Comparison of ENCODE assay signal across 8 cellular contexts in genomic region chr17:32877164-32877764, GRCh38. TPM values are rescaled to one million over a fixed set of nuclear protein-coding genes. Genes with fewer than 3 reads are reported as not detected.
DNase-seq lines count a peak whose midpoint lies in the region; ATAC-seq and TF ChIP-seq lines count a peak whose summit lies in the region.

No MANE protein-coding gene starts in this region.

- H3K27ac Mint-ChIP-seq in activated T-cell treated with anti-CD3 and anti-CD28 coated beads, Interleukin-2, amount 50 U/mL, for 24 hours, result peak overlapping the region; percentile 79

- DNase-seq in D341Med (ENCODE audit: low spot score) (peak; percentile 100), HuH-7 (ENCODE audit: low spot score) (peak; percentile 83), PC-3 (peak; percentile 86), esophagus squamous epithelium (lab: John Stamatoyannopoulos, UW) (peak; percentile 43), myocyte (ENCODE audit: low read depth) (peak; percentile 91)
- DNase-seq in activated T-cell treated with anti-CD3 and anti-CD28 coated beads, Interleukin-2, amount 50 U/mL, for 24 hours, result peak; percentile 97
- DNase-seq in stimulated activated CD8-positive, alpha-beta memory T cell treated with anti-CD3 and anti-CD28 coated beads, Interleukin-7, amount 100 ng/mL, for 1 hour (ENCODE audit: low read depth in 2 of 2), result peak; percentile 78 to 82

- peak overlapping the region; percentile 49 for H3K9ac ChIP-seq in PC-3 (ENCODE audit: low read length)

- 0% methylated on average over 8 of the region's 44 CpGs for WGBS in esophagus squamous epithelium, 2 donors

- H3K27ac ChIP-seq in PC-3 (ENCODE audit: low read length) (no peak overlapping the region), esophagus squamous epithelium (peak overlapping the region; percentile 92 to 100 (median 99))

- H3K4me1 ChIP-seq in PC-3 (ENCODE audit: insufficient read depth, low read length) (peaks cover 16% of the 10 kb centered on the region), esophagus squamous epithelium (peaks cover 7 to 40% (median 13%) of the 10 kb centered on the region in 3 donors)

- H3K27me3 ChIP-seq in PC-3 (ENCODE audit: low read length), result no peaks in the 10 kb centered on the region
- H3K27me3 ChIP-seq in esophagus squamous epithelium, result no peaks in the 10 kb centered on the region

- peaks cover 31% of the 10 kb centered on the region for H3K4me1 Mint-ChIP-seq in activated T-cell treated with anti-CD3 and anti-CD28 coated beads, Interleukin-2, amount 50 U/mL, for 24 hours (ENCODE audit: low read depth)

- no peak for TF ChIP-seq POLR2A in esophagus squamous epithelium (IDR thresholded peaks at IDR 0.05)

- peak overlapping the region; percentile 72 for H3K4me3 Mint-ChIP-seq in activated T-cell treated with anti-CD3 and anti-CD28 coated beads, Interleukin-2, amount 50 U/mL, for 24 hours

- no peaks in the 10 kb centered on the region for H3F3A ChIP-seq in PC-3 (ENCODE audit: low read length, unreplicated experiment)

- TF ChIP-seq CTCF in PC-3 (conservative IDR thresholded peaks at IDR 0.05; ENCODE audit: low read depth, low read length) (peak; percentile 57), esophagus squamous epithelium (IDR thresholded peaks at IDR 0.05) (peak; percentile 66 to 100 (median 98))

- intact Hi-C loops in PC-3 (cut with micrococcal nuclease) (loop anchor here (1.0 to 2.0 kb wide), 5 partner anchors 33 to 94 kb away; no protein-coding TSS in a partner anchor), esophagus squamous epithelium (cut with DNase I) (no loop called here)

- POLR2A ChIA-PET in PC-3 (lab: Charles Lee; ENCODE audit: unreplicated experiment), result interaction anchor here (0.7 to 1.1 kb wide), 3 partner anchors 35 to 99 kb away, joined by 3 to 4 read pairs (median 3); no protein-coding TSS in a partner anchor

- ATAC-seq in GM21526 (IDR thresholded peaks at IDR 0.05; ENCODE audit: low FRiP score, unreplicated experiment) (peak; percentile 78), PC-3 (peak; percentile 93)

- H4K20me1 ChIP-seq in PC-3 (ENCODE audit: low read length), result no peaks in the 10 kb centered on the region

- H2AFZ ChIP-seq in PC-3 (ENCODE audit: low read length), result peak overlapping the region; percentile 99

- no peaks in the 10 kb centered on the region for H3K36me3 ChIP-seq in PC-3 (ENCODE audit: low read depth, low read length)
- no peaks in the 10 kb centered on the region for H3K36me3 ChIP-seq in esophagus squamous epithelium

- H3K9me3 Mint-ChIP-seq in activated T-cell treated with anti-CD3 and anti-CD28 coated beads, Interleukin-2, amount 50 U/mL, for 24 hours, result no peaks in the 10 kb centered on the region

- H3K9me3 ChIP-seq in PC-3 (ENCODE audit: low read length) (no peaks in the 10 kb centered on the region), esophagus squamous epithelium (no peaks in the 10 kb centered on the region)

- peaks cover 5% of the 10 kb centered on the region for H3K27me3 Mint-ChIP-seq in activated T-cell treated with anti-CD3 and anti-CD28 coated beads, Interleukin-2, amount 50 U/mL, for 24 hours

- no peaks in the 10 kb centered on the region for H3K9me2 ChIP-seq in PC-3 (replicated peaks; ENCODE audit: low read length)

- CTCF ChIA-PET in PC-3 (lab: Charles Lee), result interaction anchor here (0.5 to 2.9 kb wide), 10 partner anchors 9 to 353 kb away, joined by 3 to 31 read pairs (median 4); no protein-coding TSS in a partner anchor

- H3K4me3 ChIP-seq in PC-3 (ENCODE audit: low read length) (peak overlapping the region; percentile 82), esophagus squamous epithelium (peak overlapping the region; percentile 78 to 100 (median 88))

- peak overlapping the region; percentile 95 for H3K4me2 ChIP-seq in PC-3 (ENCODE audit: low read length)

- H3K36me3 Mint-ChIP-seq in activated T-cell treated with anti-CD3 and anti-CD28 coated beads, Interleukin-2, amount 50 U/mL, for 24 hours (ENCODE audit: low read depth), result no peaks in the 10 kb centered on the region

- peaks cover 30% of the 10 kb centered on the region for H3K79me2 ChIP-seq in PC-3 (ENCODE audit: low read length)

- no TSS peak for BruUV-seq in PC-3 (replicated peaks; lab: Mats Ljungman, UMichigan)

RNA-seq across cellular contexts. Expression of gene MYO1D, which starts 0.3 kb away (rescaled TPM):
- total RNA-seq in PC-3 (2014; rRNA removed) (23.5 and 27.2 TPM in 2 replicates), esophagus squamous epithelium (10 to 100 TPM; 58.8 to 86.8 (median 64.3) TPM), myocyte (34.8 and 49.2 TPM in 2 replicates)
- 45.4 TPM for polyA plus RNA-seq in myocyte (2012)

RNA-seq across cellular contexts. Expression of gene TMEM98, which starts 50.7 kb away (rescaled TPM):
- total RNA-seq in PC-3 (2014; rRNA removed) (59.0 and 59.4 TPM in 2 replicates), esophagus squamous epithelium (10 to 100 TPM in 3 of 4 donors, 1 to 10 TPM in 1; 6.4 to 61.4 (median 27.8) TPM), myocyte (78.7 and 90.4 TPM in 2 replicates)
- 173 TPM for polyA plus RNA-seq in myocyte (2012)

Comparison
In these comparisons a context has a peak if more than half of its experiments do, and no peak if none do; other contexts are left out.
1. DNase-seq: peak in every context shown above with its lines; median percentile 100 in D341Med; 97 in activated T-cell treated with anti-CD3 and anti-CD28 coated beads, Interleukin-2, amount 50 U/mL, for 24 hours; 91 in myocyte; 86 in PC-3; 83 in HuH-7; 80 in stimulated activated CD8-positive, alpha-beta memory T cell treated with anti-CD3 and anti-CD28 coated beads, Interleukin-7, amount 100 ng/mL, for 1 hour; 43 in esophagus squamous epithelium.